In the genomic region with DNA sequence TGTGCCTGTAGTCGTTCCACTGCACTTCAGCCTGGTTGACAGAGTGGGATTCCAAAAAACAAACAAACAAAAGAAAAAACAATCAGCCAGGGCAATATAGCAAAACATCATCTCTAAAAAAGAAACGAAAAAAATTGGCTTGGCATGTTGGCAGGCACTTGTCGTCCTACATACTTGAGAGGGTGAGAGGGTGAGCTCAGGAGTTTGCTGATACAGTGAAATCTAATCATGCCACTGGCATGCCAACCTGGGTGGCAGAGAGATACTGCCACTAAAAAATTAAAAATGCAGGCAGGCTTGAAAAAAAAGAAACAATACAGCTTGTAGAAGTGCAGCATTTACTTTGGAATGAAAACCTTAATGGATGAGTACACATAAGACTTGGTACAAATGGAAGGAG, we compare ENCODE assay signal across 27 cellular contexts.
"Had no signal": no experiment of that assay in that cellular context is flagged by ENCODE, and none has a peak within 500 bp of the region (broad histone marks: within the 10 kb centered on the region; RNA-seq: fewer than 3 reads in every experiment).

No MANE protein-coding gene starts in this region.

- H3K4me3 ChIP-seq: adrenal gland, body of pancreas, esophagus muscularis mucosa, gastroesophageal sphincter, heart right ventricle had no signal

- DNase-seq: activated B cell treated with CpG ODN at 0.5 μM for 24 hours; activated CD4-positive, alpha-beta T cell treated with anti-CD3 and anti-CD28 coated beads for 48 hours; activated CD4-positive, alpha-beta T cell treated with anti-CD3 and anti-CD28 coated beads, Interleukin-2, amount 50 U/mL, for 1 hour; activated CD4-positive, alpha-beta T cell treated with anti-CD3 and anti-CD28 coated beads, Interleukin-2, amount 50 U/mL, for 48 hours; activated CD8-positive, alpha-beta memory T cell treated with anti-CD3 and anti-CD28 coated beads for 24 hours; activated CD8-positive, alpha-beta T cell treated with anti-CD3 and anti-CD28 coated beads for 36 hours; activated effector memory CD4-positive, alpha-beta T cell treated with Interleukin-2 at 50 U/mL for 16 hours; activated naive CD4-positive, alpha-beta T cell treated with anti-CD3 and anti-CD28 coated beads for 36 hours; activated naive CD8-positive, alpha-beta T cell treated with anti-CD3 and anti-CD28 coated beads for 36 hours; activated naive CD8-positive, alpha-beta T cell treated with anti-CD3 and anti-CD28 coated beads, Interleukin-2, amount 50 U/mL, for 24 hours; activated T-cell treated with anti-CD3 and anti-CD28 coated beads, Interleukin-2, amount 50 U/mL, for 4 hours; adrenal gland; amygdala; body of pancreas; caudate nucleus; cortex of kidney; dermis blood vessel endothelial cell; effector CD4-positive, alpha-beta T cell; effector memory CD8-positive, alpha-beta T cell; erythroblast; foreskin melanocyte; heart right ventricle; T-helper 17 cell; T1000; WERI-Rb-1 had no signal

- H3K27me3 ChIP-seq: adrenal gland, body of pancreas, heart right ventricle had no signal

- H3K9me3 ChIP-seq: adrenal gland, body of pancreas, esophagus muscularis mucosa, gastroesophageal sphincter, heart right ventricle had no signal

- H3K27ac ChIP-seq: adrenal gland, body of pancreas, esophagus muscularis mucosa, gastroesophageal sphincter, heart right ventricle, WERI-Rb-1 had no signal

- H3K4me1 ChIP-seq: adrenal gland, body of pancreas, esophagus muscularis mucosa, gastroesophageal sphincter had no signal

- H3K36me3 ChIP-seq: adrenal gland, esophagus muscularis mucosa, gastroesophageal sphincter, heart right ventricle, WERI-Rb-1 had no signal
